ENCODE assay signal across 1 cellular context in genomic region chr17:72386619-72387237, GRCh38.
TF ChIP-seq lines count a peak whose summit lies in the region.

No MANE protein-coding gene starts in this region.

TF ChIP-seq in GM23338, 12 proteins besides CTCF, POLR2A, EP300 and RAD21 (continued from another document):
- TF ChIP-seq ZNF462 (CRISPR knock-in tag; IDR thresholded peaks at IDR 0.05) (no peak), POLR2AphosphoS5 (IDR thresholded peaks at IDR 0.05; ENCODE audit: low read depth) (no peak), JUNB (IDR thresholded peaks at IDR 0.05; ENCODE audit: unreplicated experiment) (no peak), EZH2 (IDR thresholded peaks at IDR 0.05; ENCODE audit: low read depth, unreplicated experiment) (no peak), CREB1 (CRISPR knock-in tag; IDR thresholded peaks at IDR 0.05; ENCODE audit: low read depth) (no peak)
